In genomic region chr1:245143849-245144248, GRCh38 we compare ENCODE assay signal across 26 cellular contexts. TPM values are rescaled to one million over a fixed set of nuclear protein-coding genes. Genes with fewer than 3 reads are reported as not detected.
A peak's percentile ranks its signal among the peaks of the same experiment; 100 is the strongest.
DNase-seq lines count a peak whose midpoint lies in the region; ATAC-seq and TF ChIP-seq lines count a peak whose summit lies in the region.
"Had no signal": no experiment of that assay in that cellular context is flagged by ENCODE, and none has a peak within 500 bp of the region (broad histone marks: within the 10 kb centered on the region; RNA-seq: fewer than 3 reads in every experiment).

No MANE protein-coding gene starts in this region.

- DNase-seq in right atrium auricular region (ENCODE audit: low spot score): peak; percentile 53
- DNase-seq in left cardiac atrium: no peak
- peak; percentile 16 to 45 for DNase-seq in SJCRH30
- DNase-seq in chondrocyte (ENCODE audit: low spot score): peak; percentile 61
- peak; percentile 68 for DNase-seq in osteocyte (ENCODE audit: extremely low spot score, unreplicated experiment)
- DNase-seq in naive thymus-derived CD4-positive, alpha-beta T cell: no peak
- no peak for DNase-seq in lower lobe of right lung
- DNase-seq: 8988T; ACHN; BE2C; C1 segment of cervical spinal cord; CD4-positive, alpha-beta memory T cell; CD4-positive, CD25-positive, alpha-beta regulatory T cell; CD8-positive, alpha-beta memory T cell; COR-L47; DMS 273 treated with DMSO at 0.1 percent for 48 hours; DMS153; DMS53; DMS79; DND-41; EL; GDM1 had no signal

- H3K27me3 Mint-ChIP-seq in chondrocyte (ENCODE audit: low read depth) (peaks cover 3% of the 10 kb centered on the region), osteocyte (ENCODE audit: unreplicated experiment) (peaks cover 35% of the 10 kb centered on the region)
- H3K27me3 Mint-ChIP-seq in naive thymus-derived CD4-positive, alpha-beta T cell: peaks cover 4 to 24% (median 13%) of the 10 kb centered on the region in 5 donors

- intact Hi-C loops in left cardiac atrium (cut with DNase I) (no loop called here), lower lobe of right lung (cut with DNase I) (no loop called here)
- intact Hi-C loops in naive thymus-derived CD4-positive, alpha-beta T cell (cut with micrococcal nuclease): no loop called here

- ATAC-seq in left cardiac atrium: no peak
- ATAC-seq in naive thymus-derived CD4-positive, alpha-beta T cell: no peak
- ATAC-seq in lower lobe of right lung: no peak
- ATAC-seq: GM12878 had no signal

- no peaks in the 10 kb centered on the region for H3K4me1 ChIP-seq in right atrium auricular region
- H3K4me1 ChIP-seq in SJCRH30: no peaks in the 10 kb centered on the region
- no peaks in the 10 kb centered on the region for H3K4me1 ChIP-seq in naive thymus-derived CD4-positive, alpha-beta T cell (ENCODE audit: control insufficient read depth in 2 of 2, insufficient read depth in 2 of 2, low read length in 2 of 2)
- no peaks in the 10 kb centered on the region for H3K4me1 ChIP-seq in lower lobe of right lung
- H3K4me1 ChIP-seq: BE2C had no signal

- H3K4me3 Mint-ChIP-seq in chondrocyte (ENCODE audit: unreplicated experiment) (no peak overlapping the region), osteocyte (ENCODE audit: unreplicated experiment) (no peak overlapping the region)
- H3K4me3 Mint-ChIP-seq in naive thymus-derived CD4-positive, alpha-beta T cell: no peak overlapping the region
- H3K4me3 Mint-ChIP-seq: CD14-positive monocyte; CD4-positive, alpha-beta memory T cell; CD8-positive, alpha-beta memory T cell had no signal

- H3K27me3 ChIP-seq in right atrium auricular region (no peaks in the 10 kb centered on the region), SJCRH30 (no peaks in the 10 kb centered on the region), lower lobe of right lung (ENCODE audit: low read depth) (no peaks in the 10 kb centered on the region)
- no peaks in the 10 kb centered on the region for H3K27me3 ChIP-seq in naive thymus-derived CD4-positive, alpha-beta T cell (ENCODE audit: control insufficient read depth in 2 of 2, insufficient read depth in 2 of 2, low read length in 2 of 2)
- H3K27me3 ChIP-seq: BE2C, BLaER1 had no signal

- H3K36me3 Mint-ChIP-seq in chondrocyte (ENCODE audit: low read depth) (no peaks in the 10 kb centered on the region), osteocyte (ENCODE audit: unreplicated experiment) (no peaks in the 10 kb centered on the region)
- H3K36me3 Mint-ChIP-seq in naive thymus-derived CD4-positive, alpha-beta T cell: peaks cover 0 to 3% (median 0%) of the 10 kb centered on the region in 5 donors
- H3K36me3 Mint-ChIP-seq: CD14-positive monocyte; CD4-positive, alpha-beta memory T cell; CD4-positive, CD25-positive, alpha-beta regulatory T cell; CD8-positive, alpha-beta memory T cell had no signal

- POLR2A ChIA-PET in naive thymus-derived CD4-positive, alpha-beta T cell (lab: Charles Lee): no interaction called here

- H3K36me3 ChIP-seq in right atrium auricular region (no peaks in the 10 kb centered on the region), SJCRH30 (no peaks in the 10 kb centered on the region), lower lobe of right lung (no peaks in the 10 kb centered on the region)
- H3K36me3 ChIP-seq in naive thymus-derived CD4-positive, alpha-beta T cell (ENCODE audit: control insufficient read depth in 2 of 3, insufficient read depth in 3 of 3, low read length in 3 of 3): no peaks in the 10 kb centered on the region
- H3K36me3 ChIP-seq: BE2C, BLaER1 had no signal

- H3K4me1 Mint-ChIP-seq in chondrocyte (ENCODE audit: low read depth): no peaks in the 10 kb centered on the region
- H3K4me1 Mint-ChIP-seq in osteocyte (ENCODE audit: unreplicated experiment): no peaks in the 10 kb centered on the region
- peaks cover 0 to 2% (median 0%) of the 10 kb centered on the region in 7 donors for H3K4me1 Mint-ChIP-seq in naive thymus-derived CD4-positive, alpha-beta T cell
- H3K4me1 Mint-ChIP-seq: CD14-positive monocyte; CD4-positive, alpha-beta memory T cell; CD4-positive, CD25-positive, alpha-beta regulatory T cell; CD8-positive, alpha-beta memory T cell had no signal

- CTCF ChIA-PET in naive thymus-derived CD4-positive, alpha-beta T cell (lab: Charles Lee): interaction anchor here (0.7 kb wide), 1 partner anchor 868 kb away, joined by 3 read pairs; no protein-coding TSS in a partner anchor

- TF ChIP-seq CTCF in right atrium auricular region (IDR thresholded peaks at IDR 0.05) (no peak), chondrocyte (IDR thresholded peaks at IDR 0.05) (no peak), osteocyte (IDR thresholded peaks at IDR 0.05) (no peak), lower lobe of right lung (IDR thresholded peaks at IDR 0.05) (no peak)

- H3K9me3 ChIP-seq in right atrium auricular region (no peaks in the 10 kb centered on the region), SJCRH30 (replicated peaks) (no peaks in the 10 kb centered on the region), lower lobe of right lung (no peaks in the 10 kb centered on the region)
- no peaks in the 10 kb centered on the region for H3K9me3 ChIP-seq in naive thymus-derived CD4-positive, alpha-beta T cell (ENCODE audit: control insufficient read depth in 2 of 3, low read length in 3 of 3)
- H3K9me3 ChIP-seq: BE2C, BLaER1 had no signal

- H3K4me3 ChIP-seq in right atrium auricular region: no peak overlapping the region
- no peak overlapping the region for H3K4me3 ChIP-seq in SJCRH30
- no peak overlapping the region for H3K4me3 ChIP-seq in naive thymus-derived CD4-positive, alpha-beta T cell (ENCODE audit: low read length)
- no peak overlapping the region for H3K4me3 ChIP-seq in lower lobe of right lung
- H3K4me3 ChIP-seq: BLaER1, GM12878 had no signal

- H3K9me3 Mint-ChIP-seq in chondrocyte (ENCODE audit: low read depth) (no peaks in the 10 kb centered on the region), osteocyte (ENCODE audit: unreplicated experiment) (no peaks in the 10 kb centered on the region)
- no peaks in the 10 kb centered on the region for H3K9me3 Mint-ChIP-seq in naive thymus-derived CD4-positive, alpha-beta T cell
- H3K9me3 Mint-ChIP-seq: CD4-positive, alpha-beta memory T cell; CD4-positive, CD25-positive, alpha-beta regulatory T cell had no signal

- no peak overlapping the region for H3K27ac ChIP-seq in right atrium auricular region
- H3K27ac ChIP-seq in SJCRH30: no peak overlapping the region
- no peak overlapping the region for H3K27ac ChIP-seq in naive thymus-derived CD4-positive, alpha-beta T cell (ENCODE audit: low read depth, low read length)
- H3K27ac ChIP-seq in lower lobe of right lung: no peak overlapping the region
- H3K27ac ChIP-seq: BLaER1 had no signal

- H3K27ac Mint-ChIP-seq in chondrocyte (ENCODE audit: unreplicated experiment) (no peak overlapping the region), osteocyte (ENCODE audit: unreplicated experiment) (no peak overlapping the region)
- no peak overlapping the region for H3K27ac Mint-ChIP-seq in naive thymus-derived CD4-positive, alpha-beta T cell
- H3K27ac Mint-ChIP-seq: CD14-positive monocyte; CD8-positive, alpha-beta memory T cell had no signal

RNA-seq across cellular contexts. Expression of gene KIF26B, which starts 10.9 kb away (rescaled TPM):
- total RNA-seq in right atrium auricular region: 1 to 10 TPM in 1 of 2 donors, under 1 TPM in 1; 0.83 to 1.3 TPM
- under 1 TPM; 0.12 to 0.13 TPM for total RNA-seq in left cardiac atrium
- total RNA-seq in SJCRH30 (2014; rRNA removed; shearing (Covaris generic)): 14.4 and 14.9 TPM in 2 replicates
- 32.7 to 47.0 TPM (median 46.0 TPM) in 3 replicates for total RNA-seq in chondrocyte
- 8.6 and 8.8 TPM in 2 replicates for total RNA-seq in osteocyte
- under 1 TPM in 2 of 5 experiments, not detected in 3; 0.21 to 0.24 TPM for total RNA-seq in naive thymus-derived CD4-positive, alpha-beta T cell
- polyA plus RNA-seq in naive thymus-derived CD4-positive, alpha-beta T cell: under 1 TPM in 1 of 2 donors, not detected in 1; 0.06 TPM
- total RNA-seq in lower lobe of right lung: 1.2 TPM
- total RNA-seq: A673; CD4-positive, alpha-beta memory T cell; CD4-positive, CD25-positive, alpha-beta regulatory T cell had no signal
- polyA plus RNA-seq: CD4-positive, CD25-positive, alpha-beta regulatory T cell; CD8-positive, alpha-beta memory T cell had no signal

Comparison
In these comparisons a context has a peak if more than half of its experiments do, and no peak if none do; other contexts are left out.
1. DNase-seq: peak in right atrium auricular region (single experiment), SJCRH30 (2 of 2), chondrocyte (single experiment) and osteocyte (single experiment); none in left cardiac atrium (single experiment), naive thymus-derived CD4-positive, alpha-beta T cell (0 of 9) and lower lobe of right lung (single experiment).